Comparison of ENCODE assay signal across 23 cellular contexts in genomic region chr1:198978523-198978922, GRCh38.
"Had no signal": no experiment of that assay in that cellular context is flagged by ENCODE, and none has a peak within 500 bp of the region (broad histone marks: within the 10 kb centered on the region; RNA-seq: fewer than 3 reads in every experiment).

No MANE protein-coding gene starts in this region.

- H3K4me3 Mint-ChIP-seq: activated CD4-positive, alpha-beta memory T cell treated with anti-CD3 and anti-CD28 coated beads, Interleukin-2, amount 10 ng/mL, durations not matched to agents 7 days and 5 days; activated CD4-positive, alpha-beta T cell treated with anti-CD3 and anti-CD28 coated beads, Interleukin-2, amount 10 ng/mL, durations not matched to agents 7 days and 5 days; mesothelial cell of epicardium; naive B cell; neural crest cell; stimulated activated naive B cell treated with anti-CD40 and anti-IgM and Interleukin-4, amounts not matched to agents 10 μg/mL and 1 μg/mL and 100 μg/mL, for 72 hours; T-helper 17 cell had no signal

- H3K27me3 Mint-ChIP-seq: activated CD4-positive, alpha-beta memory T cell treated with anti-CD3 and anti-CD28 coated beads, Interleukin-2, amount 10 ng/mL, durations not matched to agents 7 days and 5 days; activated CD4-positive, alpha-beta T cell treated with anti-CD3 and anti-CD28 coated beads, Interleukin-2, amount 10 ng/mL, durations not matched to agents 7 days and 5 days; naive B cell; stimulated activated naive B cell treated with anti-CD40 and anti-IgM and Interleukin-4, amounts not matched to agents 10 μg/mL and 1 μg/mL and 100 μg/mL, for 72 hours; T-helper 17 cell had no signal

- H3K27ac Mint-ChIP-seq: activated CD4-positive, alpha-beta memory T cell treated with anti-CD3 and anti-CD28 coated beads, Interleukin-2, amount 10 ng/mL, durations not matched to agents 7 days and 5 days; activated CD4-positive, alpha-beta T cell treated with anti-CD3 and anti-CD28 coated beads, Interleukin-2, amount 10 ng/mL, durations not matched to agents 7 days and 5 days; mesothelial cell of epicardium; naive B cell; stimulated activated naive B cell treated with anti-CD40 and anti-IgM and Interleukin-4, amounts not matched to agents 10 μg/mL and 1 μg/mL and 100 μg/mL, for 72 hours; T-helper 17 cell had no signal

- DNase-seq: activated CD4-positive, alpha-beta memory T cell treated with anti-CD3 and anti-CD28 coated beads, Interleukin-2, amount 10 ng/mL, durations not matched to agents 7 days and 5 days; activated CD4-positive, alpha-beta T cell treated with anti-CD3 and anti-CD28 coated beads, Interleukin-2, amount 10 ng/mL, durations not matched to agents 7 days and 5 days; activated effector memory CD4-positive, alpha-beta T cell treated with anti-CD3 and anti-CD28 coated beads, Interleukin-2, amount 50 U/mL, for 16 hours; activated naive CD4-positive, alpha-beta T cell treated with anti-CD3 and anti-CD28 coated beads, Interleukin-2, amount 50 U/mL, for 16 hours; adrenal gland; aorta; body of pancreas; dermis blood vessel endothelial cell; effector CD4-positive, alpha-beta T cell; foreskin keratinocyte; heart right ventricle; naive B cell; nucleus accumbens; psoas muscle; sigmoid colon; small intestine; stimulated activated CD4-positive, alpha-beta T cell treated with anti-CD3 and anti-CD28 coated beads, Interleukin-4, amount 100 ng/mL, for 24 hours; stimulated activated naive B cell treated with anti-CD40 and anti-IgM and Interleukin-4, amounts not matched to agents 10 μg/mL and 1 μg/mL and 100 μg/mL, for 72 hours; T-helper 17 cell; T1000; WERI-Rb-1 had no signal

- H3K4me1 Mint-ChIP-seq: mesothelial cell of epicardium had no signal

- ATAC-seq: body of pancreas, foreskin keratinocyte, heart right ventricle, psoas muscle, T-helper 17 cell had no signal

- H3K36me3 Mint-ChIP-seq: mesothelial cell of epicardium; naive B cell; stimulated activated naive B cell treated with anti-CD40 and anti-IgM and Interleukin-4, amounts not matched to agents 10 μg/mL and 1 μg/mL and 100 μg/mL, for 72 hours had no signal

- H3K9me3 Mint-ChIP-seq: mesothelial cell of epicardium; naive B cell; neural crest cell; stimulated activated naive B cell treated with anti-CD40 and anti-IgM and Interleukin-4, amounts not matched to agents 10 μg/mL and 1 μg/mL and 100 μg/mL, for 72 hours had no signal
